Comparison of ENCODE assay signal across 20 cellular contexts in genomic region chr1:210828996-210829596, GRCh38.
"Had no signal": no experiment of that assay in that cellular context is flagged by ENCODE, and none has a peak within 500 bp of the region (broad histone marks: within the 10 kb centered on the region; RNA-seq: fewer than 3 reads in every experiment).

No MANE protein-coding gene starts in this region.

- H3K9me3 ChIP-seq: left ventricle myocardium inferior, tibial artery had no signal

- H3K4me1 Mint-ChIP-seq: activated naive CD4-positive, alpha-beta T cell treated with anti-CD3 and anti-CD28 coated beads, Interleukin-2, amount 50 U/mL, for 24 hours; mesothelial cell of epicardium; naive thymus-derived CD8-positive, alpha-beta T cell had no signal

- H3K27ac ChIP-seq: brain microvascular endothelial cell, foreskin keratinocyte, left ventricle myocardium inferior, neural progenitor cell, tibial artery, WERI-Rb-1 had no signal

- ATAC-seq: foreskin keratinocyte; naive thymus-derived CD8-positive, alpha-beta T cell; stimulated activated naive CD8-positive, alpha-beta T cell treated with anti-CD3 and anti-CD28 coated beads, Interleukin-15, Interleukin-2, amounts not matched to agents 100 U/mL and 50 U/mL, for 24 hours had no signal

- H3K4me3 Mint-ChIP-seq: activated naive CD4-positive, alpha-beta T cell treated with anti-CD3 and anti-CD28 coated beads, Interleukin-2, amount 50 U/mL, for 24 hours; mesothelial cell of epicardium; naive thymus-derived CD8-positive, alpha-beta T cell; neural progenitor cell had no signal

- H3K27ac Mint-ChIP-seq: activated naive CD4-positive, alpha-beta T cell treated with anti-CD3 and anti-CD28 coated beads, Interleukin-2, amount 50 U/mL, for 24 hours; mesothelial cell of epicardium; naive thymus-derived CD8-positive, alpha-beta T cell; neural progenitor cell had no signal

- H3K4me3 ChIP-seq: left ventricle myocardium inferior, neural progenitor cell, tibial artery had no signal

- H3K36me3 ChIP-seq: brain microvascular endothelial cell, left ventricle myocardium inferior, neural progenitor cell, tibial artery, WERI-Rb-1 had no signal

- H3K27me3 ChIP-seq: brain microvascular endothelial cell, foreskin keratinocyte, neural progenitor cell, tibial artery had no signal

- DNase-seq: activated gamma-delta T cell treated with Interleukin-2 at 50 U/mL for 16 hours; activated T-cell treated with anti-CD3 and anti-CD28 coated beads, Interleukin-2, amount 50 U/mL, for 1 hour; anterior cingulate cortex; brain microvascular endothelial cell; dermis blood vessel endothelial cell; effector CD8-positive, alpha-beta T cell; erythroblast; hippocampal formation; kidney glomerular epithelial cell; left ventricle myocardium inferior; naive thymus-derived CD8-positive, alpha-beta T cell; stimulated activated CD4-positive, alpha-beta T cell treated with anti-CD3 and anti-CD28 coated beads, Interleukin-12 subunit alpha, Interleukin-12 subunit beta, amount 100 ng/mL, for 4 hours; stimulated activated CD4-positive, alpha-beta T cell treated with anti-CD3 and anti-CD28 coated beads, Interleukin-4, amount 100 ng/mL, for 4 hours; stimulated activated naive CD8-positive, alpha-beta T cell treated with anti-CD3 and anti-CD28 coated beads, Interleukin-15, Interleukin-2, amounts not matched to agents 100 U/mL and 50 U/mL, for 24 hours; tibial artery; WERI-Rb-1 had no signal

- H3K4me1 ChIP-seq: foreskin keratinocyte, left ventricle myocardium inferior, neural progenitor cell, tibial artery had no signal

- H3K9me3 Mint-ChIP-seq: activated naive CD4-positive, alpha-beta T cell treated with anti-CD3 and anti-CD28 coated beads, Interleukin-2, amount 50 U/mL, for 24 hours; mesothelial cell of epicardium; naive thymus-derived CD8-positive, alpha-beta T cell; neural progenitor cell had no signal

- H3K36me3 Mint-ChIP-seq: activated naive CD4-positive, alpha-beta T cell treated with anti-CD3 and anti-CD28 coated beads, Interleukin-2, amount 50 U/mL, for 24 hours; mesothelial cell of epicardium; naive thymus-derived CD8-positive, alpha-beta T cell; neural progenitor cell had no signal
